Comparison of ENCODE assay signal across 21 cellular contexts in genomic region chr13:27965740-27966640, GRCh38. TPM values are rescaled to one million over a fixed set of nuclear protein-coding genes. Genes with fewer than 3 reads are reported as not detected.
DNase-seq lines count a peak whose midpoint lies in the region; ATAC-seq, FAIRE-seq and TF ChIP-seq lines count a peak whose summit lies in the region.
"Had no signal": no experiment of that assay in that cellular context is flagged by ENCODE, and none has a peak within 500 bp of the region (broad histone marks: within the 10 kb centered on the region; RNA-seq: fewer than 3 reads in every experiment).

No MANE protein-coding gene starts in this region.

- peaks cover 3% of the 10 kb centered on the region for H3K36me3 Mint-ChIP-seq in astrocyte (ENCODE audit: low read depth, unreplicated experiment)

- no peak overlapping the region for H2BK5ac ChIP-seq in mesendoderm (ENCODE audit: low read length)

- peaks cover 13% of the 10 kb centered on the region for H3K9me3 Mint-ChIP-seq in astrocyte (ENCODE audit: unreplicated experiment)

- H3K9ac ChIP-seq in astrocyte (ENCODE audit: low read length), result no peak overlapping the region
- H3K9ac ChIP-seq in mesendoderm (ENCODE audit: low read length), result no peak overlapping the region
- H3K9ac ChIP-seq: BLaER1 had no signal

- ATAC-seq in HG02678 (IDR thresholded peaks at IDR 0.05; ENCODE audit: unreplicated experiment), result no peak
- ATAC-seq: GM12878, PC-3 had no signal

- H3K79me2 ChIP-seq in astrocyte (ENCODE audit: insufficient read depth, low read length) (no peaks in the 10 kb centered on the region), mesendoderm (ENCODE audit: control insufficient read depth, insufficient read depth, low read length) (no peaks in the 10 kb centered on the region)

- H3K4me1 Mint-ChIP-seq in astrocyte (ENCODE audit: low read depth, unreplicated experiment), result peaks cover 1% of the 10 kb centered on the region

- H2AFZ ChIP-seq in astrocyte (ENCODE audit: low read depth, low read length), result no peak overlapping the region

- TF ChIP-seq CTCF in astrocyte (IDR thresholded peaks at IDR 0.05; ENCODE audit: insufficient read depth, low read depth, low read length), result no peak
- TF ChIP-seq CTCF in right atrium auricular region (IDR thresholded peaks at IDR 0.05), result no peak
- no peak for TF ChIP-seq CTCF in brain microvascular endothelial cell (IDR thresholded peaks at IDR 0.05; ENCODE audit: low read depth, low read length, missing control alignments)

- no peaks in the 10 kb centered on the region for H3K4me1 ChIP-seq in astrocyte (ENCODE audit: insufficient read depth, low read length)
- H3K4me1 ChIP-seq in mesendoderm (ENCODE audit: control insufficient read depth, low read depth, low read length), result peaks cover 14% of the 10 kb centered on the region
- H3K4me1 ChIP-seq in right atrium auricular region, result peaks cover 0 to 42% of the 10 kb centered on the region in 2 donors
- H3K4me1 ChIP-seq: BLaER1 had no signal

- H4K5ac ChIP-seq in mesendoderm (ENCODE audit: low read length), result no peak overlapping the region

- FAIRE-seq in astrocyte (lab: Jason Lieb, UNC), result no peak
- FAIRE-seq: GM12878 had no signal

- peak overlapping the region; percentile 26 for H3K27ac Mint-ChIP-seq in astrocyte (ENCODE audit: unreplicated experiment)

- no peak overlapping the region for H3K4me3 Mint-ChIP-seq in astrocyte (ENCODE audit: unreplicated experiment)

- H3K4me3 ChIP-seq in astrocyte (ENCODE audit: insufficient read depth, low read depth, low read length), result no peak overlapping the region
- H3K4me3 ChIP-seq in mesendoderm (ENCODE audit: low read length), result no peak overlapping the region
- H3K4me3 ChIP-seq in right atrium auricular region, result no peak overlapping the region
- no peak overlapping the region for H3K4me3 ChIP-seq in brain microvascular endothelial cell (ENCODE audit: low read depth, low read length)
- H3K4me3 ChIP-seq: BLaER1, GM12878 had no signal

- DNase-seq in HT-29 (ENCODE audit: low spot score) (peak; percentile 67), astrocyte (ENCODE audit: low read depth) (no peak), mesendoderm (peak; percentile 91), retina (peak; percentile 47), right atrium auricular region (ENCODE audit: low spot score) (no peak), brain microvascular endothelial cell (no peak)
- DNase-seq in effector CD4-positive, alpha-beta T cell, result no peak
- DNase-seq: activated CD4-positive, CD25-positive, alpha-beta regulatory T cell; activated naive CD4-positive, alpha-beta T cell treated with Interleukin-2 at 50 U/mL for 16 hours; effector memory CD4-positive, alpha-beta T cell; mammary epithelial cell; NCI-H2171 treated with DMSO at 0.1 percent for 48 hours; PC-3; stimulated activated CD4-positive, alpha-beta T cell treated with anti-CD3 and anti-CD28 coated beads, Interleukin-2, amount 100 ng/mL, for 24 hours; SW 1271 had no signal

- H3K27me3 ChIP-seq in astrocyte (ENCODE audit: insufficient read depth, low read length) (peaks cover 94% of the 10 kb centered on the region), mesendoderm (ENCODE audit: insufficient read depth, low read length, poor library complexity) (peaks cover 56% of the 10 kb centered on the region), right atrium auricular region (peaks cover 22 to 48% of the 10 kb centered on the region in 2 donors), brain microvascular endothelial cell (replicated peaks) (peaks cover 94% of the 10 kb centered on the region)

- peak overlapping the region; percentile 52 for H3K56ac ChIP-seq in mesendoderm (ENCODE audit: low read length)

- H4K20me1 ChIP-seq in astrocyte (ENCODE audit: insufficient read depth, low read length), result no peaks in the 10 kb centered on the region

- no peak overlapping the region for H3K4me2 ChIP-seq in astrocyte (ENCODE audit: low read length)
- peak overlapping the region; percentile 71 for H3K4me2 ChIP-seq in mesendoderm (ENCODE audit: low read length)
- H3K4me2 ChIP-seq: BLaER1 had no signal

- no peak overlapping the region for H3K23ac ChIP-seq in mesendoderm (ENCODE audit: low read length)

- H2BK15ac ChIP-seq in mesendoderm (replicated peaks; ENCODE audit: low read depth), result no peak overlapping the region

- peak overlapping the region; percentile 20 for H3K18ac ChIP-seq in mesendoderm (ENCODE audit: low read length)

- H3K27ac ChIP-seq in astrocyte (ENCODE audit: low read depth, low read length) (no peak overlapping the region), mesendoderm (ENCODE audit: low read depth, low read length) (no peak overlapping the region), right atrium auricular region (no peak overlapping the region), brain microvascular endothelial cell (no peak overlapping the region)
- H3K27ac ChIP-seq: BLaER1 had no signal

- no CpG with 5 or more reads among the region's 45 CpGs for WGBS in mesendoderm (ENCODE audit: extremely low coverage, insufficient coverage, low lambda C conversion rate)

- no peaks in the 10 kb centered on the region for H3K79me1 ChIP-seq in mesendoderm (ENCODE audit: low read length)

- in situ Hi-C loops in brain microvascular endothelial cell (cut with HindIII; ENCODE audit: low pct_ligation_motif_present, low sequenced_read_pairs), result no loop called here

- no peak overlapping the region for H3K4ac ChIP-seq in mesendoderm (ENCODE audit: low read depth, low read length)

- peaks cover 83% of the 10 kb centered on the region for H3K27me3 Mint-ChIP-seq in astrocyte (ENCODE audit: low read depth, unreplicated experiment)

- H2AK5ac ChIP-seq in mesendoderm (ENCODE audit: low read length), result no peak overlapping the region

- H4K8ac ChIP-seq in mesendoderm (ENCODE audit: low read depth, low read length), result no peak overlapping the region

- H3K36me3 ChIP-seq in astrocyte (ENCODE audit: insufficient read depth, low read length) (no peaks in the 10 kb centered on the region), mesendoderm (ENCODE audit: control insufficient read depth, insufficient read depth, low read length) (no peaks in the 10 kb centered on the region), right atrium auricular region (no peaks in the 10 kb centered on the region), brain microvascular endothelial cell (replicated peaks) (no peaks in the 10 kb centered on the region)
- H3K36me3 ChIP-seq: BLaER1 had no signal

- no peak overlapping the region for H2BK120ac ChIP-seq in mesendoderm (ENCODE audit: low read depth, low read length)

- no peaks in the 10 kb centered on the region for H3K9me3 ChIP-seq in astrocyte (ENCODE audit: insufficient read depth, low read depth, low read length)
- H3K9me3 ChIP-seq in right atrium auricular region, result no peaks in the 10 kb centered on the region

RNA-seq across cellular contexts. Expression of gene CDX2, which starts 3.1 kb away (rescaled TPM):
- total RNA-seq in HT-29 (2014; rRNA removed; shearing (Covaris generic)), result 4.1 and 5.4 TPM in 2 replicates
- total RNA-seq in astrocyte (not detected in 2 replicates), right atrium auricular region (not detected)
- polyA plus RNA-seq in mesendoderm (2013, experiment 1 of 2), result 1.7 TPM
- polyA plus RNA-seq in mesendoderm (2013, experiment 2 of 2), result 1.8 TPM
- total RNA-seq: Daoy, fibroblast of villous mesenchyme, mammary epithelial cell, ureter had no signal
- polyA plus RNA-seq: GM12878, mammary epithelial cell had no signal

RNA-seq across cellular contexts. Expression of gene URAD, which starts 22.5 kb away (rescaled TPM):
- total RNA-seq in HT-29 (2014; rRNA removed; shearing (Covaris generic)), result not detected in 2 replicates
- total RNA-seq in astrocyte (not detected in 2 replicates), right atrium auricular region (not detected)
- polyA plus RNA-seq in mesendoderm (2013, experiment 1 of 2), result not detected
- 0.04 TPM for polyA plus RNA-seq in mesendoderm (2013, experiment 2 of 2)
- total RNA-seq: Daoy, fibroblast of villous mesenchyme, GM12878, mammary epithelial cell, PC-3, ureter had no signal
- polyA plus RNA-seq: GM12878, mammary epithelial cell had no signal

RNA-seq across cellular contexts. Expression of gene PDX1, which starts 46.2 kb away (rescaled TPM):
- 0.51 and 0.89 TPM in 2 replicates for total RNA-seq in HT-29 (2014; rRNA removed; shearing (Covaris generic))
- total RNA-seq in astrocyte (not detected in 2 replicates), right atrium auricular region (not detected)
- polyA plus RNA-seq in mesendoderm (2013, experiment 1 of 2), result not detected
- polyA plus RNA-seq in mesendoderm (2013, experiment 2 of 2), result not detected
- total RNA-seq: Daoy, fibroblast of villous mesenchyme, GM12878, mammary epithelial cell, PC-3, ureter had no signal
- polyA plus RNA-seq: mammary epithelial cell had no signal

Comparison
In these comparisons a context has a peak if more than half of its experiments do, and no peak if none do; other contexts are left out.
1. DNase-seq: peak in HT-29 (single experiment), mesendoderm (single experiment) and retina (single experiment); none in astrocyte (single experiment), right atrium auricular region (single experiment), effector CD4-positive, alpha-beta T cell (single experiment) and brain microvascular endothelial cell (single experiment).